Comparison of ENCODE assay signal across 13 cellular contexts in genomic region chr9:77953590-77953989, GRCh38.
DNase-seq lines count a peak whose midpoint lies in the region; ATAC-seq and TF ChIP-seq lines count a peak whose summit lies in the region.
"Had no signal": no experiment of that assay in that cellular context is flagged by ENCODE, and none has a peak within 500 bp of the region (broad histone marks: within the 10 kb centered on the region; RNA-seq: fewer than 3 reads in every experiment).

No MANE protein-coding gene starts in this region.

- no peak for TF ChIP-seq CTCF in esophagus squamous epithelium (IDR thresholded peaks at IDR 0.05)
- no peak for TF ChIP-seq CTCF in sigmoid colon (IDR thresholded peaks at IDR 0.05)

- DNase-seq in NCI-H1105 treated with DMSO at 0.1 percent for 48 hours (lab: John Stamatoyannopoulos, UW) (peak; percentile 20), NCI-H1105 (lab: John Stamatoyannopoulos, UW) (no peak), NCI-H2196 (lab: John Stamatoyannopoulos, UW; ENCODE audit: unreplicated experiment) (peak; percentile 22), esophagus squamous epithelium (lab: John Stamatoyannopoulos, UW) (no peak), sigmoid colon (no peak), dermis blood vessel endothelial cell (no peak), HUDEP-2 (lab: John Stamatoyannopoulos, UW; ENCODE audit: unreplicated experiment in 76 of 76) (no peak)
- DNase-seq: activated CD4-positive, alpha-beta T cell treated with anti-CD3 and anti-CD28 coated beads, Interleukin-2, amount 10 ng/mL, durations not matched to agents 7 days and 5 days; Karpas-422; naive B cell; small intestine; T-cell had no signal

- H3K4me1 ChIP-seq in esophagus squamous epithelium, result peaks cover 26 to 81% (median 44%) of the 10 kb centered on the region in 3 donors
- H3K4me1 ChIP-seq in sigmoid colon, result peaks cover 0 to 86% (median 68%) of the 10 kb centered on the region in 4 donors

- no peaks in the 10 kb centered on the region for H3K9me3 ChIP-seq in esophagus squamous epithelium
- H3K9me3 ChIP-seq in sigmoid colon, result no peaks in the 10 kb centered on the region

- ATAC-seq in GM18519 (IDR thresholded peaks at IDR 0.05; ENCODE audit: low FRiP score, unreplicated experiment), result no peak
- ATAC-seq: T-cell had no signal

- no peak overlapping the region for H3K4me3 ChIP-seq in esophagus squamous epithelium
- no peak overlapping the region for H3K4me3 ChIP-seq in sigmoid colon

- H3K27me3 ChIP-seq in esophagus squamous epithelium, result no peaks in the 10 kb centered on the region
- H3K27me3 ChIP-seq in sigmoid colon, result no peaks in the 10 kb centered on the region

- intact Hi-C loops in esophagus squamous epithelium (cut with DNase I) (no loop called here), sigmoid colon (cut with DNase I) (no loop called here)

- TF ChIP-seq POLR2A in esophagus squamous epithelium (IDR thresholded peaks at IDR 0.05) (no peak), sigmoid colon (IDR thresholded peaks at IDR 0.05) (no peak)

- TF ChIP-seq EP300 in sigmoid colon (IDR thresholded peaks at IDR 0.05), result no peak

- H3K36me3 ChIP-seq in esophagus squamous epithelium (no peaks in the 10 kb centered on the region), sigmoid colon (no peaks in the 10 kb centered on the region)

- H3K27ac ChIP-seq in esophagus squamous epithelium, result peak overlapping the region in 3 of 4 donors; percentile 49 to 62 (median 61)
- peak overlapping the region in 3 of 4 donors; percentile 3 to 39 (median 39) for H3K27ac ChIP-seq in sigmoid colon

Comparison
In these comparisons a context has a peak if more than half of its experiments do, and no peak if none do; other contexts are left out.
1. DNase-seq: peak in NCI-H1105 treated with DMSO at 0.1 percent for 48 hours (single experiment) and NCI-H2196 (single experiment); none in NCI-H1105 (single experiment), esophagus squamous epithelium (single experiment), sigmoid colon (single experiment), dermis blood vessel endothelial cell (single experiment) and HUDEP-2 (0 of 76).